25 cellular contexts compared by ENCODE assay signal in genomic region chr5:22938373-22938772, GRCh38.
"Had no signal": no experiment of that assay in that cellular context is flagged by ENCODE, and none has a peak within 500 bp of the region (broad histone marks: within the 10 kb centered on the region; RNA-seq: fewer than 3 reads in every experiment).

No MANE protein-coding gene starts in this region.

- DNase-seq: cortex of kidney; dorsolateral prefrontal cortex; effector CD8-positive, alpha-beta T cell; glutamatergic neuron; immature natural killer cell; kidney; left cardiac atrium; left ventricle myocardium inferior; lower lobe of right lung; midbrain; nucleus accumbens; ovary; sigmoid colon; small intestine; stimulated activated CD4-positive, alpha-beta T cell treated with anti-CD3 and anti-CD28 coated beads, Interleukin-12 subunit alpha, Interleukin-12 subunit beta, amount 100 ng/mL, for 4 hours; stimulated activated naive CD4-positive, alpha-beta T cell; stomach; substantia nigra; trophoblast cell had no signal

- H3K27ac ChIP-seq: dorsolateral prefrontal cortex, gastroesophageal sphincter, left ventricle myocardium inferior, lower lobe of right lung, neural progenitor cell, ovary, right atrium auricular region, sigmoid colon, stomach, thoracic aorta had no signal

- ATAC-seq: esophagus mucosa; gastroesophageal sphincter; left cardiac atrium; lower lobe of right lung; natural killer cell treated with Interleukin-12 subunit alpha and Interleukin-12 subunit beta and Interleukin-15 and Interleukin-18, amount 100 ng/mL, for 72 hours had no signal

- H3K36me3 ChIP-seq: gastroesophageal sphincter, left ventricle myocardium inferior, lower lobe of right lung, neural progenitor cell, ovary, right atrium auricular region, sigmoid colon, stomach, thoracic aorta had no signal

- H3K9ac ChIP-seq: neural progenitor cell had no signal

- FAIRE-seq: kidney, small intestine had no signal

- H3K9me3 ChIP-seq: gastroesophageal sphincter, lower lobe of right lung, ovary, right atrium auricular region, sigmoid colon, thoracic aorta had no signal

- H3K27me3 ChIP-seq: dorsolateral prefrontal cortex, gastroesophageal sphincter, neural progenitor cell, ovary, right atrium auricular region, sigmoid colon, stomach had no signal

- H3K4me1 ChIP-seq: gastroesophageal sphincter, left ventricle myocardium inferior, lower lobe of right lung, neural progenitor cell, right atrium auricular region, sigmoid colon, stomach had no signal

- H2AFZ ChIP-seq: neural progenitor cell had no signal

- H3K4me3 ChIP-seq: dorsolateral prefrontal cortex, gastroesophageal sphincter, left ventricle myocardium inferior, lower lobe of right lung, neural progenitor cell, ovary, right atrium auricular region, sigmoid colon, stomach, thoracic aorta had no signal

- H3K4me2 ChIP-seq: neural progenitor cell had no signal
